Comparison of ENCODE assay signal across 15 cellular contexts in genomic region chr13:110132178-110132975, GRCh38.
DNase-seq lines count a peak whose midpoint lies in the region; FAIRE-seq and TF ChIP-seq lines count a peak whose summit lies in the region.
"Had no signal": no experiment of that assay in that cellular context is flagged by ENCODE, and none has a peak within 500 bp of the region (broad histone marks: within the 10 kb centered on the region; RNA-seq: fewer than 3 reads in every experiment).

No MANE protein-coding gene starts in this region.

- TF ChIP-seq CTCF in progenitor cell of endocrine pancreas (IDR thresholded peaks at IDR 0.05; ENCODE audit: unreplicated experiment): no peak

- DNase-seq in EH (ENCODE audit: low read depth) (peak; percentile 7), NCI-H1092 treated with DMSO at 0.1 percent for 48 hours (lab: John Stamatoyannopoulos, UW) (peak; percentile 72), astrocyte of the hippocampus (ENCODE audit: low read depth, low spot score) (peak; percentile 74), progenitor cell of endocrine pancreas (ENCODE audit: low spot score, unreplicated experiment) (no peak), HuH-7.5 (ENCODE audit: low spot score) (no peak), substantia nigra (lab: John Stamatoyannopoulos, UW) (no peak), GM12891 (ENCODE audit: insufficient read length, low spot score) (no peak)
- DNase-seq: activated CD4-positive, CD25-positive, alpha-beta regulatory T cell treated with anti-CD3 and anti-CD28 coated beads, Interleukin-2, amount 50 U/mL, for 72 hours; activated T-cell treated with anti-CD3 and anti-CD28 coated beads, Interleukin-2, amount 50 U/mL, for 24 hours; colonic mucosa; erythroblast; GF-D8; left lung; naive thymus-derived CD8-positive, alpha-beta T cell; PC-9 had no signal

- H3K4me3 Mint-ChIP-seq in progenitor cell of endocrine pancreas (ENCODE audit: low read depth): no peak overlapping the region
- H3K4me3 Mint-ChIP-seq: activated T-cell treated with anti-CD3 and anti-CD28 coated beads, Interleukin-2, amount 50 U/mL, for 24 hours; naive thymus-derived CD8-positive, alpha-beta T cell had no signal

- peak overlapping the region; percentile 78 for H3K27ac Mint-ChIP-seq in progenitor cell of endocrine pancreas
- H3K27ac Mint-ChIP-seq: activated T-cell treated with anti-CD3 and anti-CD28 coated beads, Interleukin-2, amount 50 U/mL, for 24 hours; naive thymus-derived CD8-positive, alpha-beta T cell had no signal

- no peaks in the 10 kb centered on the region for H3K36me3 Mint-ChIP-seq in progenitor cell of endocrine pancreas (ENCODE audit: insufficient read depth)
- H3K36me3 Mint-ChIP-seq: naive thymus-derived CD8-positive, alpha-beta T cell had no signal

- peaks cover 3% of the 10 kb centered on the region for H3K4me1 Mint-ChIP-seq in progenitor cell of endocrine pancreas (ENCODE audit: low read depth)

- no peaks in the 10 kb centered on the region for H3K9me3 Mint-ChIP-seq in progenitor cell of endocrine pancreas (ENCODE audit: low read depth)
- H3K9me3 Mint-ChIP-seq: activated T-cell treated with anti-CD3 and anti-CD28 coated beads, Interleukin-2, amount 50 U/mL, for 24 hours had no signal

- no peak for TF ChIP-seq POLR2A in GM12891 (IDR thresholded peaks at IDR 0.05; ENCODE audit: low read depth, low read length)

- peaks cover 51% of the 10 kb centered on the region for H3K27me3 Mint-ChIP-seq in progenitor cell of endocrine pancreas

- no peak overlapping the region for H3K27ac ChIP-seq in substantia nigra (ENCODE audit: low read depth, low read length, poor library complexity, severe bottlenecking)
- H3K27ac ChIP-seq: colonic mucosa, left lung, PC-9 had no signal

- FAIRE-seq in GM12891 (lab: Jason Lieb, UNC): no peak

TF ChIP-seq in GM12891, 5 proteins besides CTCF, POLR2A, EP300 and RAD21:
- TF ChIP-seq POLR2AphosphoS5 (IDR thresholded peaks at IDR 0.05; ENCODE audit: low read depth, low read length) (no peak), TAF1 (IDR thresholded peaks at IDR 0.05; ENCODE audit: low read depth, low read length) (no peak), PAX5 (IDR thresholded peaks at IDR 0.05; ENCODE audit: insufficient read depth, low read length, severe bottlenecking) (no peak), SPI1 (IDR thresholded peaks at IDR 0.05; ENCODE audit: low read depth, low read length) (no peak), POU2F2 (IDR thresholded peaks at IDR 0.05; ENCODE audit: low read depth, low read length) (no peak)
TF ChIP-seq in GM12891: peak in this region for 0.

Comparison
In these comparisons a context has a peak if more than half of its experiments do, and no peak if none do; other contexts are left out.
1. DNase-seq: peak in EH (single experiment), NCI-H1092 treated with DMSO at 0.1 percent for 48 hours (single experiment) and astrocyte of the hippocampus (single experiment); none in progenitor cell of endocrine pancreas (single experiment), HuH-7.5 (single experiment), substantia nigra (0 of 49) and GM12891 (single experiment).